Comparison of ENCODE assay signal across 24 cellular contexts in genomic region chr9:113668057-113668456, GRCh38.
"Had no signal": no experiment of that assay in that cellular context is flagged by ENCODE, and none has a peak within 500 bp of the region (broad histone marks: within the 10 kb centered on the region; RNA-seq: fewer than 3 reads in every experiment).

No MANE protein-coding gene starts in this region.

- H3K36me3 Mint-ChIP-seq: activated CD8-positive, alpha-beta memory T cell treated with anti-CD3 and anti-CD28 coated beads, Interleukin-2, amount 10 ng/mL, durations not matched to agents 7 days and 5 days; activated naive CD8-positive, alpha-beta T cell; immature natural killer cell had no signal

- H3K27ac ChIP-seq: cardiac muscle cell, gastroesophageal sphincter, heart right ventricle, left ventricle myocardium inferior, right atrium auricular region, thyroid gland had no signal

- H3K4me1 Mint-ChIP-seq: activated B cell treated with CpG ODN at 0.5 μM for 24 hours; activated CD4-positive, alpha-beta memory T cell treated with anti-CD3 and anti-CD28 coated beads, Interleukin-2, amount 10 ng/mL, durations not matched to agents 7 days and 5 days; immature natural killer cell had no signal

- H3K9me3 ChIP-seq: gastroesophageal sphincter, left ventricle myocardium inferior, right atrium auricular region, thyroid gland had no signal

- DNase-seq: activated B cell treated with CpG ODN at 0.5 μM for 24 hours; activated CD4-positive, alpha-beta memory T cell treated with anti-CD3 and anti-CD28 coated beads, Interleukin-2, amount 10 ng/mL, durations not matched to agents 7 days and 5 days; activated CD4-positive, alpha-beta T cell treated with anti-CD3 and anti-CD28 coated beads for 4 hours; activated CD8-positive, alpha-beta memory T cell treated with anti-CD3 and anti-CD28 coated beads, Interleukin-2, amount 10 ng/mL, durations not matched to agents 7 days and 5 days; amniotic stem cell; dermis blood vessel endothelial cell; effector memory CD8-positive, alpha-beta T cell; heart right ventricle; immature natural killer cell; kidney glomerular epithelial cell; left ventricle myocardium inferior; mammary epithelial cell; occipital lobe; stimulated activated CD4-positive, alpha-beta T cell treated with anti-CD3 and anti-CD28 coated beads, Interleukin-12 subunit alpha, Interleukin-12 subunit beta, amount 100 ng/mL, for 4 hours; stimulated activated CD4-positive, alpha-beta T cell treated with anti-CD3 and anti-CD28 coated beads, Interleukin-1b, Interleukin-23, amount 100 ng/mL, for 48 hours; stimulated activated CD8-positive, alpha-beta memory T cell treated with anti-CD3 and anti-CD28 coated beads, Interleukin-4, amount 100 ng/mL, for 48 hours; stimulated activated naive CD4-positive, alpha-beta T cell treated with Interleukin-2 at 50 U/mL for 16 hours; T-helper 9 cell; thyroid gland had no signal

- H3K4me3 ChIP-seq: cardiac muscle cell, gastroesophageal sphincter, heart right ventricle, left ventricle myocardium inferior, right atrium auricular region, thyroid gland had no signal

- H3K4me1 ChIP-seq: gastroesophageal sphincter, right atrium auricular region, thyroid gland had no signal

- ATAC-seq: activated CD8-positive, alpha-beta memory T cell treated with anti-CD3 and anti-CD28 coated beads, Interleukin-2, amount 10 ng/mL, durations not matched to agents 7 days and 5 days; effector memory CD8-positive, alpha-beta T cell; gastroesophageal sphincter; heart right ventricle had no signal

- H3K9me3 Mint-ChIP-seq: activated B cell treated with CpG ODN at 0.5 μM for 24 hours; activated CD4-positive, alpha-beta memory T cell treated with anti-CD3 and anti-CD28 coated beads, Interleukin-2, amount 10 ng/mL, durations not matched to agents 7 days and 5 days; effector memory CD8-positive, alpha-beta T cell; immature natural killer cell had no signal

- H3K36me3 ChIP-seq: cardiac muscle cell, gastroesophageal sphincter, heart right ventricle, left ventricle myocardium inferior, right atrium auricular region, thyroid gland had no signal

- H3K27ac Mint-ChIP-seq: activated B cell treated with CpG ODN at 0.5 μM for 24 hours; activated CD4-positive, alpha-beta memory T cell treated with anti-CD3 and anti-CD28 coated beads, Interleukin-2, amount 10 ng/mL, durations not matched to agents 7 days and 5 days; activated CD8-positive, alpha-beta memory T cell treated with anti-CD3 and anti-CD28 coated beads, Interleukin-2, amount 10 ng/mL, durations not matched to agents 7 days and 5 days; activated naive CD8-positive, alpha-beta T cell; effector memory CD8-positive, alpha-beta T cell; immature natural killer cell; progenitor cell of endocrine pancreas had no signal

- H3K4me3 Mint-ChIP-seq: activated B cell treated with CpG ODN at 0.5 μM for 24 hours; activated CD4-positive, alpha-beta memory T cell treated with anti-CD3 and anti-CD28 coated beads, Interleukin-2, amount 10 ng/mL, durations not matched to agents 7 days and 5 days; activated CD8-positive, alpha-beta memory T cell treated with anti-CD3 and anti-CD28 coated beads, Interleukin-2, amount 10 ng/mL, durations not matched to agents 7 days and 5 days; activated naive CD8-positive, alpha-beta T cell; effector memory CD8-positive, alpha-beta T cell; immature natural killer cell had no signal

- H3K27me3 ChIP-seq: cardiac muscle cell, heart right ventricle, right atrium auricular region, thyroid gland had no signal
